Comparison of ENCODE assay signal across 20 cellular contexts in the genomic region with DNA sequence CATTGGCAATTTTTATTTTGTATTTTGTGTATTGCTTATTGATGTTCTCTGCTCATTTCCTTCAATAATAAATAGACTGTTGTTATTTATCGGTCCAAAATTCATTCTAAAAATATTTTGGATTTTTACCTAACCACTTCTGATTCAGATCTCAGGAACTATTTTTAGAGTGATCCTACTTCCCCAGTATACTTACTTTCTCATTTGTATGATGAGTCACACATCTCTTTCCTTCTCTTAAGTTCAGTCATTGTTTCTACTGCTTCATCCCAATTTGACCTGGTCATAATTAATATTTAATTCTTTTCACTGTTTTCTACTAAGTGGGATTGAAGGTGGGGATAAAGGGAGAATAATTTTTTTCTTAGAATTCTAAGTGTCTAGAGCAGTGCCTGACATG.
A peak's percentile ranks its signal among the peaks of the same experiment; 100 is the strongest.
DNase-seq lines count a peak whose midpoint lies in the region; ATAC-seq, FAIRE-seq and TF ChIP-seq lines count a peak whose summit lies in the region.
"Had no signal": no experiment of that assay in that cellular context is flagged by ENCODE, and none has a peak within 500 bp of the region (broad histone marks: within the 10 kb centered on the region; RNA-seq: fewer than 3 reads in every experiment).

No MANE protein-coding gene starts in this region.

- H3K27me3 ChIP-seq in HCT116 (ENCODE audit: insufficient read depth, low read length) = no peaks in the 10 kb centered on the region
- H3K27me3 ChIP-seq: thyroid gland had no signal

- no peak for FAIRE-seq in GM12892 (lab: Jason Lieb, UNC)

- H3K4me1 ChIP-seq in HCT116 (ENCODE audit: control insufficient read depth in 1 of 2, insufficient read depth in 2 of 2, low read length in 2 of 2) = peaks cover 0 to 16% of the 10 kb centered on the region in 2 experiments; a peak in 2 of 4 replicates
- H3K4me1 ChIP-seq: lower lobe of right lung, thyroid gland had no signal

- H3K9me2 ChIP-seq in HCT116 (ENCODE audit: insufficient read depth) = no peaks in the 10 kb centered on the region

- no peak overlapping the region for H2AFZ ChIP-seq in HCT116 (ENCODE audit: low read depth, low read length, poor library complexity, severe bottlenecking)

- POLR2A ChIA-PET in HCT116 (lab: Charles Lee) = no interaction called here

- no TSS peak for BruUV-seq in HCT116 (replicated peaks; lab: Mats Ljungman, UMichigan)

- DNase-seq in HCT116 (ENCODE audit: low read depth, low spot score) = no peak
- peak; percentile 48 for DNase-seq in RKO (ENCODE audit: low spot score)
- peak; percentile 56 for DNase-seq in dermis blood vessel endothelial cell
- DNase-seq in pulmonary artery endothelial cell (ENCODE audit: low read depth, low spot score) = peak; percentile 10
- no peak for DNase-seq in activated gamma-delta T cell (lab: John Stamatoyannopoulos, UW)
- no peak for DNase-seq in activated CD8-positive, alpha-beta memory T cell treated with anti-CD3 and anti-CD28 coated beads for 24 hours
- no peak for DNase-seq in NCI-H2227 treated with DMSO at 0.1 percent for 48 hours (lab: John Stamatoyannopoulos, UW)
- DNase-seq in GM12892 (ENCODE audit: insufficient read length) = no peak
- DNase-seq: activated CD4-positive, alpha-beta T cell treated with anti-CD3 and anti-CD28 coated beads for 1 hour; activated T-cell treated with anti-CD3 and anti-CD28 coated beads, Interleukin-2, amount 50 U/mL, for 4 hours; anterior cingulate cortex; CD8-positive, alpha-beta T cell; endodermal cell; hypothalamus; KG1; lower lobe of right lung; NCI-H2029 treated with DMSO at 0.1 percent for 48 hours; stimulated activated CD4-positive, alpha-beta T cell treated with anti-CD3 and anti-CD28 coated beads, Interleukin-12 subunit alpha, Interleukin-12 subunit beta, amount 100 ng/mL, for 4 hours; T-helper 1 cell; thyroid gland had no signal

- RAD21 ChIA-PET in HCT116 (lab: Charles Lee; ENCODE audit: low non-redundant PET in 1 of 2, low total read pairs in 2 of 2, uncharacterized antibody in 2 of 2, unreplicated experiment in 2 of 2) = no interaction called here

- H4K20me1 ChIP-seq in HCT116 (ENCODE audit: insufficient read depth) = no peaks in the 10 kb centered on the region

- intact Hi-C loops in HCT116 (cut with micrococcal nuclease) = no loop called here

- TF ChIP-seq POLR2A in HCT116 (IDR thresholded peaks at IDR 0.05; ENCODE audit: borderline replicate concordance, extremely low read depth, insufficient read depth, insufficient read length) (no peak), GM12892 (IDR thresholded peaks at IDR 0.05; ENCODE audit: low read depth, low read length) (no peak)

- no peak for TF ChIP-seq RAD21 in HCT116 (IDR thresholded peaks at IDR 0.05; ENCODE audit: low read depth)

- TF ChIP-seq CTCF in HCT116 (IDR thresholded peaks at IDR 0.05 in 2 of 3, conservative IDR thresholded peaks at IDR 0.05 in 1 of 3; ENCODE audit: borderline replicate concordance in 1 of 3, insufficient read depth in 1 of 3, low read depth in 2 of 3, low read length in 2 of 3) = no peak

- no peak overlapping the region for H3K4me3 ChIP-seq in HCT116 (replicated peaks in 1 of 2; ENCODE audit: low read depth in 1 of 2, low read length in 2 of 2)
- H3K4me3 ChIP-seq: lower lobe of right lung, thyroid gland had no signal

- no peak overlapping the region for H3K27ac ChIP-seq in HCT116 (ENCODE audit: low read depth, low read length)
- H3K27ac ChIP-seq: lower lobe of right lung, thyroid gland had no signal

- ATAC-seq in HCT116 = no peak
- ATAC-seq: activated T-cell treated with anti-CD3 and anti-CD28 coated beads, Interleukin-2, amount 50 U/mL, for 4 hours; CD8-positive, alpha-beta T cell; lower lobe of right lung had no signal

- no peaks in the 10 kb centered on the region for H3K79me2 ChIP-seq in HCT116 (ENCODE audit: insufficient read depth, low read length)

- CTCF ChIA-PET in HCT116 (lab: Charles Lee) = no interaction called here

- H3K36me3 ChIP-seq in HCT116 (ENCODE audit: control insufficient read depth in 1 of 2, insufficient read depth in 2 of 2, low read length in 2 of 2) = peaks cover 0 to 17% of the 10 kb centered on the region in 2 experiments; a peak in 2 of 4 replicates

- H3K9me3 ChIP-seq in HCT116 (ENCODE audit: control insufficient read depth in 1 of 2, insufficient read depth in 1 of 2, low read depth in 1 of 2, low read length in 2 of 2) = peaks cover 0 to 16% of the 10 kb centered on the region in 2 experiments; a peak in 2 of 4 replicates
- H3K9me3 ChIP-seq: thyroid gland had no signal

- peak overlapping the region; percentile 6; the same call in 1 of the 2 replicates for H3K4me2 ChIP-seq in HCT116 (ENCODE audit: low read length)

- H3K9ac ChIP-seq in HCT116 (ENCODE audit: low read length) = no peak overlapping the region

TF ChIP-seq in HCT116, 20 proteins besides CTCF, POLR2A, EP300 and RAD21:
- TF ChIP-seq JUND (IDR thresholded peaks at IDR 0.05) (peak; percentile 12; the same call in 1 of the 2 replicates), EZH2 (IDR thresholded peaks at IDR 0.05) (no peak)
TF ChIP-seq in HCT116: peak in this region for 1.

Comparison
In these comparisons a context has a peak if more than half of its experiments do, and no peak if none do; other contexts are left out.
1. DNase-seq: peak in RKO (single experiment), dermis blood vessel endothelial cell (single experiment) and pulmonary artery endothelial cell (single experiment); none in HCT116 (single experiment), activated gamma-delta T cell (single experiment), activated CD8-positive, alpha-beta memory T cell treated with anti-CD3 and anti-CD28 coated beads for 24 hours (single experiment), NCI-H2227 treated with DMSO at 0.1 percent for 48 hours (single experiment) and GM12892 (single experiment).